10 cellular contexts compared by ENCODE assay signal in the genomic region with DNA sequence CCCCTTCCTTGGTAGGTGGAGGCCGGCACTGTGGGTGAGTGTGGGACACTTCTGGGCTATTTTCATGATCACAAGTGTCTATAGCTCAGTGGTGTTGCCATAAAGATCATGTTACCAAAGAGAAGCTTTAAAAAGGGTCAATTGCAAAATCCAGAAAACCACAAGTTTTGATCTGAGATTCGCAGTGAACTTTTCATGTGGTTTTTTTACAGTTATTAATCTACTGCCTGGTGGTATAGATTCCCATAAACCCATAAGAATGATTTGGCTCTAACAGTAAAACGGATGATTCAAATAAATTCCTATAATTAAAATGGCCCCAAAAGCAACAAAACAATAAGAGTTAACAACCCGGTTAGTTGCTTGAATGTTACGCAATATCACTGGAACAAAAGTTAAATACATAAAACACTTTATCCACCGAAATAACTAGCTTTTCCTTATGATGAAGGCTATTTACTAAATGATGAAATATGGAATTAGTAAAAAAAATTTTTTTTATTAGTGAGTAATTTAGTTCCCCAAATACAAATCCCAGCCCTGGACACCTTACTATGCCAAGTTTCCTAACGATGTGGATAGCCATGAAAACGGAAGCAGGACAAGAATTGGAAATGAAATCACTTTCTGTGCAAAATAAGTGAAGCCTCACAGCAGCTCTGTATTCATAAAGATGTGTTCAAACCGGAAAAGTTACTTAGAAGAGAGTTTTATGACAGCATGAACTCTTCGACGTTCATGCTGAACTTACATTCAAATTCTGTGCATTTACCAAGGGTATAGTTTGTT.
A peak's percentile ranks its signal among the peaks of the same experiment; 100 is the strongest.
DNase-seq lines count a peak whose midpoint lies in the region; ATAC-seq, FAIRE-seq and TF ChIP-seq lines count a peak whose summit lies in the region.
"Had no signal": no experiment of that assay in that cellular context is flagged by ENCODE, and none has a peak within 500 bp of the region (broad histone marks: within the 10 kb centered on the region; RNA-seq: fewer than 3 reads in every experiment).

No MANE protein-coding gene starts in this region.

- no peak for ATAC-seq in SK-N-SH treated with all-trans-retinoic acid at 6 μM for 48 hours

- TF ChIP-seq EP300 in SK-N-SH (IDR thresholded peaks at IDR 0.05; ENCODE audit: borderline replicate concordance in 1 of 2, low read depth in 1 of 2, low read length in 1 of 2): no peak

- TF ChIP-seq CTCF in SK-N-SH (IDR thresholded peaks at IDR 0.05): no peak
- TF ChIP-seq CTCF in foreskin fibroblast (IDR thresholded peaks at IDR 0.05; ENCODE audit: low read depth, low read length): no peak

- H3K4me1 ChIP-seq in SK-N-SH (ENCODE audit: control insufficient read depth in 1 of 2, insufficient read depth in 2 of 2, low read depth in 1 of 2, low read length in 1 of 2) (peaks cover 21 to 29% of the 10 kb centered on the region in 2 experiments), SJSA1 (replicated peaks) (peaks cover 65% of the 10 kb centered on the region), subcutaneous abdominal adipose tissue (ENCODE audit: control insufficient read depth in 5 of 5, insufficient read depth in 5 of 5, low read length in 5 of 5) (peaks cover 6 to 41% (median 32%) of the 10 kb centered on the region in 5 donors)

- no peak overlapping the region for H2AFZ ChIP-seq in SK-N-SH (ENCODE audit: low read depth)

- no peak for TF ChIP-seq RAD21 in SK-N-SH (IDR thresholded peaks at IDR 0.05; ENCODE audit: low read length)

- POLR2A ChIA-PET in SK-N-SH (lab: Yijun Ruan, JAX): no interaction called here

- WGBS in SK-N-SH (ENCODE audit: low lambda C conversion rate): 83% methylated on average over 11 of the region's 11 CpGs

- H4K20me1 ChIP-seq in SK-N-SH (ENCODE audit: insufficient read depth): no peaks in the 10 kb centered on the region

- H3K79me2 ChIP-seq in SK-N-SH (ENCODE audit: insufficient read depth): no peaks in the 10 kb centered on the region

- CTCF ChIA-PET in SK-N-SH (lab: Yijun Ruan, JAX): no interaction called here

- H3K4me2 ChIP-seq in SK-N-SH: no peak overlapping the region

- H3K27ac ChIP-seq in SK-N-SH (ENCODE audit: low read depth in 2 of 2, low read length in 1 of 2): peak overlapping the region; percentile 80 to 84; a peak in 2 of 4 replicates
- H3K27ac ChIP-seq in SJSA1: peak overlapping the region; percentile 93
- peak overlapping the region; percentile 75 for H3K27ac ChIP-seq in subcutaneous abdominal adipose tissue (ENCODE audit: low read depth, low read length)
- H3K27ac ChIP-seq: epithelial cell of prostate had no signal

- H3K36me3 ChIP-seq in SK-N-SH (replicated peaks in 1 of 2; ENCODE audit: control insufficient read depth in 1 of 2, insufficient read depth in 2 of 2, low read length in 1 of 2): no peaks in the 10 kb centered on the region
- no peaks in the 10 kb centered on the region for H3K36me3 ChIP-seq in SJSA1
- no peaks in the 10 kb centered on the region for H3K36me3 ChIP-seq in subcutaneous abdominal adipose tissue (ENCODE audit: control insufficient read depth in 5 of 5, insufficient read depth in 5 of 5, low read length in 5 of 5)

- H3K4me3 ChIP-seq in SK-N-SH (ENCODE audit: low read depth in 2 of 2, low read length in 1 of 2) (no peak overlapping the region), SJSA1 (no peak overlapping the region), foreskin fibroblast (ENCODE audit: low read depth in 1 of 2, low read length in 2 of 2) (no peak overlapping the region), subcutaneous abdominal adipose tissue (ENCODE audit: low read depth in 1 of 5, low read length in 5 of 5) (peak overlapping the region in 1 of 5 donors; percentile 6)

- TF ChIP-seq POLR2A in GM12891 (IDR thresholded peaks at IDR 0.05; ENCODE audit: low read depth, low read length): no peak

- H3K9ac ChIP-seq in SK-N-SH (no peak overlapping the region), subcutaneous abdominal adipose tissue (ENCODE audit: low read length in 5 of 5) (peak overlapping the region in 1 of 5 donors; percentile 10)

- DNase-seq in SK-N-SH (no peak), SJSA1 (ENCODE audit: low read depth in 1 of 2, low spot score in 2 of 2) (peak in 1 of 2 experiments; percentile 33), foreskin fibroblast (peak; percentile 73 to 81), GM12891 (ENCODE audit: insufficient read length, low spot score) (no peak)
- DNase-seq in activated CD4-positive, CD25-positive, alpha-beta regulatory T cell (lab: John Stamatoyannopoulos, UW): no peak
- no peak for DNase-seq in activated naive CD4-positive, alpha-beta T cell treated with Interleukin-2 at 50 U/mL for 16 hours
- DNase-seq: activated CD4-positive, alpha-beta T cell treated with anti-CD3 and anti-CD28 coated beads, Interleukin-2, amount 50 U/mL, for 1 hour had no signal

- H3K27me3 ChIP-seq in SK-N-SH (ENCODE audit: insufficient read depth) (no peaks in the 10 kb centered on the region), SJSA1 (replicated peaks) (no peaks in the 10 kb centered on the region), subcutaneous abdominal adipose tissue (ENCODE audit: control insufficient read depth in 5 of 5, insufficient read depth in 4 of 5, low read length in 5 of 5) (no peaks in the 10 kb centered on the region)

- no peak for FAIRE-seq in GM12891 (lab: Jason Lieb, UNC)

- peaks cover 9% of the 10 kb centered on the region for H3F3A ChIP-seq in SK-N-SH (replicated peaks; ENCODE audit: insufficient read depth)

- H3K9me3 ChIP-seq in SK-N-SH (no peaks in the 10 kb centered on the region), SJSA1 (replicated peaks) (no peaks in the 10 kb centered on the region), subcutaneous abdominal adipose tissue (ENCODE audit: control insufficient read depth in 5 of 5, low read length in 5 of 5) (no peaks in the 10 kb centered on the region)

- H3K9me2 ChIP-seq in SK-N-SH: no peaks in the 10 kb centered on the region

TF ChIP-seq in SK-N-SH treated with all-trans-retinoic acid at 6 μM for 48 hours, 23 proteins besides CTCF, POLR2A, EP300 and RAD21 (continues in another document):
- no peak for TF ChIP-seq ZNF565 (CRISPR knock-in tag; conservative IDR thresholded peaks at IDR 0.05; ENCODE audit: low read depth)
- TF ChIP-seq ZNF8 (CRISPR knock-in tag; IDR thresholded peaks at IDR 0.05): no peak
- TF ChIP-seq, protein P1, sequence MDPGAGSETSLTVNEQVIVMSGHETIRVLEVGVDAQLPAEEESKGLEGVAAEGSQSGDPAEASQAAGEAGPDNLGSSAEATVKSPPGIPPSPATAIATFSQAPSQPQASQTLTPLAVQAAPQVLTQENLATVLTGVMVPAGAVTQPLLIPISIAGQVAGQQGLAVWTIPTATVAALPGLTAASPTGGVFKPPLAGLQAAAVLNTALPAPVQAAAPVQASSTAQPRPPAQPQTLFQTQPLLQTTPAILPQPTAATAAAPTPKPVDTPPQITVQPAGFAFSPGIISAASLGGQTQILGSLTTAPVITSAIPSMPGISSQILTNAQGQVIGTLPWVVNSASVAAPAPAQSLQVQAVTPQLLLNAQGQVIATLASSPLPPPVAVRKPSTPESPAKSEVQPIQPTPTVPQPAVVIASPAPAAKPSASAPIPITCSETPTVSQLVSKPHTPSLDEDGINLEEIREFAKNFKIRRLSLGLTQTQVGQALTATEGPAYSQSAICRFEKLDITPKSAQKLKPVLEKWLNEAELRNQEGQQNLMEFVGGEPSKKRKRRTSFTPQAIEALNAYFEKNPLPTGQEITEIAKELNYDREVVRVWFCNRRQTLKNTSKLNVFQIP (CRISPR knock-in tag; IDR thresholded peaks at IDR 0.05; ENCODE audit: borderline replicate concordance, low read depth): no peak
- no peak for TF ChIP-seq SNAI2 (CRISPR knock-in tag; IDR thresholded peaks at IDR 0.05)
- no peak for TF ChIP-seq BACH2 (CRISPR knock-in tag; IDR thresholded peaks at IDR 0.05; ENCODE audit: borderline replicate concordance)
- TF ChIP-seq PPARA (CRISPR knock-in tag; IDR thresholded peaks at IDR 0.05; ENCODE audit: borderline replicate concordance): no peak
- TF ChIP-seq ZFP30 (CRISPR knock-in tag; IDR thresholded peaks at IDR 0.05): no peak

TF ChIP-seq in GM12891, 5 proteins besides CTCF, POLR2A, EP300 and RAD21:
- no peak for TF ChIP-seq SPI1 (IDR thresholded peaks at IDR 0.05; ENCODE audit: low read depth, low read length)
- TF ChIP-seq POU2F2 (IDR thresholded peaks at IDR 0.05; ENCODE audit: low read depth, low read length): no peak

Comparison
In these comparisons a context has a peak if more than half of its experiments do, and no peak if none do; other contexts are left out.
1. DNase-seq: peak in foreskin fibroblast (2 of 2); none in SK-N-SH (single experiment), activated CD4-positive, CD25-positive, alpha-beta regulatory T cell (0 of 4), GM12891 (single experiment) and activated naive CD4-positive, alpha-beta T cell treated with Interleukin-2 at 50 U/mL for 16 hours (single experiment).
2. Peak in every context shown above with its lines, with median percentiles within 50 percentile points of each other: H3K27ac ChIP-seq.